Comparison of ENCODE assay signal across 19 cellular contexts in genomic region chr11:66047541-66048365, GRCh38. TPM values are rescaled to one million over a fixed set of nuclear protein-coding genes. Genes with fewer than 3 reads are reported as not detected.
DNase-seq lines count a peak whose midpoint lies in the region; ATAC-seq and TF ChIP-seq lines count a peak whose summit lies in the region.
"Had no signal": no experiment of that assay in that cellular context is flagged by ENCODE, and none has a peak within 500 bp of the region (broad histone marks: within the 10 kb centered on the region; RNA-seq: fewer than 3 reads in every experiment).

No MANE protein-coding gene starts in this region.

- no peak overlapping the region for H3K27ac Mint-ChIP-seq in HFFc6

- TF ChIP-seq CTCF in esophagus muscularis mucosa (IDR thresholded peaks at IDR 0.05) (no peak), neural cell (IDR thresholded peaks at IDR 0.05; ENCODE audit: poor library complexity, severe bottlenecking) (no peak), HFFc6 (IDR thresholded peaks at IDR 0.05) (no peak), adrenal gland (IDR thresholded peaks at IDR 0.05) (no peak), upper lobe of left lung (IDR thresholded peaks at IDR 0.05) (no peak)

- peaks cover 9% of the 10 kb centered on the region for H3K79me2 ChIP-seq in neural cell (replicated peaks; ENCODE audit: insufficient read depth, low read length)

- peak; percentile 60 for DNase-seq in EH (ENCODE audit: low read depth)
- DNase-seq in NCI-H226 = peak; percentile 22
- no peak for DNase-seq in esophagus muscularis mucosa (ENCODE audit: extremely low spot score)
- DNase-seq in DMS153 (lab: John Stamatoyannopoulos, UW) = no peak
- DNase-seq in HFFc6 = no peak
- no peak for DNase-seq in adrenal gland
- DNase-seq in upper lobe of left lung = no peak
- DNase-seq: activated CD4-positive, alpha-beta T cell treated with anti-CD3 and anti-CD28 coated beads for 48 hours; CD8-positive, alpha-beta memory T cell; hippocampal formation; NCI-H1417; NCI-H345; SIG-M5; stimulated activated naive CD8-positive, alpha-beta T cell treated with anti-CD3 and anti-CD28 coated beads, Interleukin-15, amount 100 ng/mL, for 72 hours; T1000; uterus had no signal

- peaks cover 23 to 57% (median 51%) of the 10 kb centered on the region in 4 donors for H3K4me1 ChIP-seq in esophagus muscularis mucosa
- peaks cover under 1 to 8% of the 10 kb centered on the region in 2 donors for H3K4me1 ChIP-seq in adrenal gland (replicated peaks in 1 of 2)
- H3K4me1 ChIP-seq in upper lobe of left lung = peaks cover 13 to 28% (median 18%) of the 10 kb centered on the region in 4 donors

- H3K4me2 ChIP-seq in neural cell (ENCODE audit: low read length) = peak overlapping the region; percentile 62

- no peaks in the 10 kb centered on the region for H3K9me3 ChIP-seq in esophagus muscularis mucosa
- H3K9me3 ChIP-seq in neural cell (ENCODE audit: low read length) = no peaks in the 10 kb centered on the region
- no peaks in the 10 kb centered on the region for H3K9me3 ChIP-seq in adrenal gland (replicated peaks in 1 of 3)
- no peaks in the 10 kb centered on the region for H3K9me3 ChIP-seq in upper lobe of left lung
- H3K9me3 ChIP-seq: uterus had no signal

- H3K27me3 Mint-ChIP-seq in HFFc6 (ENCODE audit: insufficient read depth) = peaks cover 10% of the 10 kb centered on the region

- no peaks in the 10 kb centered on the region for H3K9me3 Mint-ChIP-seq in HFFc6
- H3K9me3 Mint-ChIP-seq: CD8-positive, alpha-beta memory T cell; stimulated activated naive CD8-positive, alpha-beta T cell treated with anti-CD3 and anti-CD28 coated beads, Interleukin-15, amount 100 ng/mL, for 72 hours had no signal

- H3K9ac ChIP-seq in neural cell (ENCODE audit: low read length) = peak overlapping the region; percentile 80

- no peak overlapping the region for H2AFZ ChIP-seq in neural cell (ENCODE audit: low read depth, low read length)

- TF ChIP-seq POLR2A in esophagus muscularis mucosa (IDR thresholded peaks at IDR 0.05; ENCODE audit: low read depth) (no peak), adrenal gland (IDR thresholded peaks at IDR 0.05) (no peak), upper lobe of left lung (IDR thresholded peaks at IDR 0.05) (no peak)

- no peak for TF ChIP-seq RAD21 in neural cell (conservative IDR thresholded peaks at IDR 0.05)

- H3K27ac ChIP-seq in esophagus muscularis mucosa (replicated peaks in 1 of 4) = peak overlapping the region; percentile 69 to 81 (median 72)
- no peak overlapping the region for H3K27ac ChIP-seq in neural cell (ENCODE audit: low read length)
- H3K27ac ChIP-seq in adrenal gland = no peak overlapping the region
- no peak overlapping the region for H3K27ac ChIP-seq in upper lobe of left lung
- H3K27ac ChIP-seq: uterus had no signal

- peaks cover 7% of the 10 kb centered on the region for H3K36me3 Mint-ChIP-seq in HFFc6 (ENCODE audit: low read depth)

- H3K4me3 ChIP-seq in esophagus muscularis mucosa (peak overlapping the region in 2 of 4 donors; percentile 3 to 49), neural cell (ENCODE audit: low read length) (peak overlapping the region; percentile 77), adrenal gland (no peak overlapping the region), upper lobe of left lung (no peak overlapping the region)
- H3K4me3 ChIP-seq: GM12878 had no signal

- H3K36me3 ChIP-seq in esophagus muscularis mucosa (peaks cover 0 to 6% (median 0%) of the 10 kb centered on the region in 4 donors), neural cell (ENCODE audit: insufficient read depth, low read length) (no peaks in the 10 kb centered on the region), adrenal gland (replicated peaks in 1 of 2) (no peaks in the 10 kb centered on the region), upper lobe of left lung (no peaks in the 10 kb centered on the region)
- H3K36me3 ChIP-seq: uterus had no signal

- 37% methylated on average over 8 of the region's 11 CpGs for WGBS in esophagus muscularis mucosa
- whole genome bisulfite sequencing in adrenal gland, 4 donors = 58 to 73% (median 68%) methylated on average over 9 to 11 of the region's 11 CpGs
- WGBS in upper lobe of left lung, 2 donors = 79 to 81% methylated on average over 6 to 11 of the region's 11 CpGs

- no peaks in the 10 kb centered on the region for H4K20me1 ChIP-seq in neural cell (ENCODE audit: insufficient read depth)

- intact Hi-C loops in esophagus muscularis mucosa (cut with DNase I) (no loop called here), adrenal gland (cut with DNase I) (no loop called here)

- TF ChIP-seq EP300 in esophagus muscularis mucosa (IDR thresholded peaks at IDR 0.05) = no peak
- TF ChIP-seq EP300 in neural cell (conservative IDR thresholded peaks at IDR 0.05; ENCODE audit: poor library complexity, severe bottlenecking) = no peak
- TF ChIP-seq EP300 in upper lobe of left lung (IDR thresholded peaks at IDR 0.05) = no peak

- H3K4me3 Mint-ChIP-seq in HFFc6 = no peak overlapping the region

- H3K27me3 ChIP-seq in esophagus muscularis mucosa = peaks cover 0 to 18% (median 3%) of the 10 kb centered on the region in 4 donors
- H3K27me3 ChIP-seq in neural cell (ENCODE audit: insufficient read depth, low read depth, low read length) = no peaks in the 10 kb centered on the region
- H3K27me3 ChIP-seq in adrenal gland = peaks cover 7% of the 10 kb centered on the region
- H3K27me3 ChIP-seq in upper lobe of left lung = peaks cover 0 to 15% (median 7%) of the 10 kb centered on the region in 4 donors
- H3K27me3 ChIP-seq: uterus had no signal

- no peak for ATAC-seq in upper lobe of left lung (ENCODE audit: low FRiP score in 2 of 2)
- ATAC-seq: GM12878; stimulated activated naive CD8-positive, alpha-beta T cell treated with anti-CD3 and anti-CD28 coated beads, Interleukin-15, amount 100 ng/mL, for 72 hours had no signal

- peaks cover 34% of the 10 kb centered on the region for H3K4me1 Mint-ChIP-seq in HFFc6 (ENCODE audit: low read depth)

- peaks cover 5% of the 10 kb centered on the region for H3F3A ChIP-seq in neural cell (ENCODE audit: insufficient read depth, low read length, poor library complexity, severe bottlenecking)

- no peaks in the 10 kb centered on the region for H3K9me2 ChIP-seq in neural cell (ENCODE audit: insufficient read depth, low read length)

TF ChIP-seq in neural cell, 6 proteins besides CTCF, POLR2A, EP300 and RAD21 (continues in another document):
- no peak for TF ChIP-seq EZH2 (IDR thresholded peaks at IDR 0.05; ENCODE audit: borderline replicate concordance, insufficient read depth, low read length, poor library complexity, severe bottlenecking)
- no peak for TF ChIP-seq TAF1 (IDR thresholded peaks at IDR 0.05; ENCODE audit: low read depth)
- no peak for TF ChIP-seq SMC3 (conservative IDR thresholded peaks at IDR 0.05; ENCODE audit: poor library complexity)
- no peak for TF ChIP-seq POLR2AphosphoS5 (IDR thresholded peaks at IDR 0.05)

RNA-seq across cellular contexts. Expression of gene GAL3ST3, which starts 1.2 kb away (rescaled TPM):
- total RNA-seq in esophagus muscularis mucosa = 1 to 10 TPM in 3 of 4 donors, under 1 TPM in 1; 0.83 to 7.4 (median 3.3) TPM
- 16.7 and 17.2 TPM in 2 replicates for polyA plus RNA-seq in neural cell
- 17.5 and 22.6 TPM in 2 replicates for polyA minus RNA-seq in neural cell
- under 1 TPM in 1 of 6 experiments, not detected in 5; 0.14 TPM for total RNA-seq in HFFc6 (2021; fragmentation: NEBNext Ultra II Directional; extraction: Animal tissue kit (Norgen Biotek cat#: 25700))
- total RNA-seq in adrenal gland = under 1 TPM in 3 of 8 donors, not detected in 5; 0.17 to 0.41 (median 0.27) TPM
- polyA plus RNA-seq in adrenal gland = not detected
- total RNA-seq in upper lobe of left lung = 1 to 10 TPM in 1 of 6 donors, not detected in 5; 2.4 TPM
- total RNA-seq: CD8-positive, alpha-beta memory T cell; fibroblast of lung; GM12878 had no signal
- polyA plus RNA-seq: CD8-positive, alpha-beta memory T cell; fibroblast of lung had no signal

RNA-seq across cellular contexts. Expression of gene SF3B2, which starts 4.4 kb away (rescaled TPM):
- total RNA-seq in esophagus muscularis mucosa = 100 to 1,000 TPM; 117 to 160 (median 137) TPM
- 121 and 145 TPM in 2 replicates for polyA plus RNA-seq in neural cell
- 162 and 165 TPM in 2 replicates for polyA minus RNA-seq in neural cell
- total RNA-seq in HFFc6 (2021; fragmentation: NEBNext Ultra II Directional; extraction: Animal tissue kit (Norgen Biotek cat#: 25700)) = 100 to 1,000 TPM; 199 to 240 (median 222) TPM
- total RNA-seq in adrenal gland = 100 to 1,000 TPM; 125 to 177 (median 145) TPM
- 100 to 1,000 TPM; 101 to 196 (median 127) TPM for polyA plus RNA-seq in adrenal gland
- total RNA-seq in upper lobe of left lung = 100 to 1,000 TPM; 142 to 193 (median 173) TPM

RNA-seq across cellular contexts. Expression of gene CATSPER1, which starts 21.5 kb away (rescaled TPM):
- total RNA-seq in esophagus muscularis mucosa (under 1 TPM in 1 of 4 donors, not detected in 3; 0.52 TPM), adrenal gland (under 1 TPM in 3 of 8 donors, not detected in 5; 0.20 to 0.47 (median 0.41) TPM), upper lobe of left lung (1 to 10 TPM in 4 of 6 donors, under 1 TPM in 1, not detected in 1; 0.79 to 6.1 (median 3.0) TPM)
- polyA plus RNA-seq in neural cell (not detected in 2 replicates), adrenal gland (1 to 10 TPM in 1 of 3 donors, under 1 TPM in 2; 0.37 to 2.3 (median 0.61) TPM)
- not detected in 2 replicates for polyA minus RNA-seq in neural cell
- total RNA-seq in HFFc6 (2021; fragmentation: NEBNext Ultra II Directional; extraction: Animal tissue kit (Norgen Biotek cat#: 25700)) = 1 to 10 TPM; 2.1 to 3.8 (median 2.7) TPM
- total RNA-seq: CD8-positive, alpha-beta memory T cell; fibroblast of lung; GM12878 had no signal
- polyA plus RNA-seq: CD8-positive, alpha-beta memory T cell; fibroblast of lung had no signal

RNA-seq across cellular contexts. Expression of gene PACS1, which starts 22.3 kb away (rescaled TPM):
- total RNA-seq in esophagus muscularis mucosa = 10 to 100 TPM; 37.1 to 97.8 (median 54.3) TPM
- polyA plus RNA-seq in neural cell = 12.1 and 14.4 TPM in 2 replicates
- polyA minus RNA-seq in neural cell = 55.0 and 58.7 TPM in 2 replicates
- total RNA-seq in HFFc6 (2021; fragmentation: NEBNext Ultra II Directional; extraction: Animal tissue kit (Norgen Biotek cat#: 25700)) = 100 to 1,000 TPM in 2 of 6 experiments, 10 to 100 TPM in 4; 82.8 to 114 (median 91.8) TPM
- total RNA-seq in adrenal gland = 10 to 100 TPM; 30.5 to 60.5 (median 51.9) TPM
- 10 to 100 TPM; 23.9 to 37.4 (median 29.9) TPM for polyA plus RNA-seq in adrenal gland
- 100 to 1,000 TPM in 1 of 6 donors, 10 to 100 TPM in 5; 39.8 to 123 (median 51.1) TPM for total RNA-seq in upper lobe of left lung

RNA-seq across cellular contexts. Expression of gene CST6, which starts 35.9 kb away (rescaled TPM):
- total RNA-seq in esophagus muscularis mucosa = not detected
- polyA plus RNA-seq in neural cell = not detected in 2 replicates
- not detected in 2 replicates for polyA minus RNA-seq in neural cell
- total RNA-seq in HFFc6 (2021; fragmentation: NEBNext Ultra II Directional; extraction: Animal tissue kit (Norgen Biotek cat#: 25700)) = under 1 TPM in 2 of 6 experiments, not detected in 4; 0.33 to 0.83 TPM
- total RNA-seq in adrenal gland = under 1 TPM in 1 of 8 donors, not detected in 7; 0.55 TPM
- polyA plus RNA-seq in adrenal gland = under 1 TPM in 1 of 3 donors, not detected in 2; 0.24 TPM
- total RNA-seq in upper lobe of left lung = 10 to 100 TPM; 12.6 to 68.1 (median 30.5) TPM
- total RNA-seq: CD8-positive, alpha-beta memory T cell; GM12878 had no signal
- polyA plus RNA-seq: CD8-positive, alpha-beta memory T cell; GM12878 had no signal

Comparison
In these comparisons a context has a peak if more than half of its experiments do, and no peak if none do; other contexts are left out.
1. DNase-seq: peak in EH (single experiment) and NCI-H226 (single experiment); none in esophagus muscularis mucosa (single experiment), DMS153 (single experiment), HFFc6 (single experiment), adrenal gland (0 of 7) and upper lobe of left lung (0 of 2).
2. H3K27ac ChIP-seq: peak in esophagus muscularis mucosa (4 of 4); none in neural cell (single experiment), adrenal gland (0 of 5) and upper lobe of left lung (0 of 4).